23 cellular contexts compared by ENCODE assay signal in the genomic region with DNA sequence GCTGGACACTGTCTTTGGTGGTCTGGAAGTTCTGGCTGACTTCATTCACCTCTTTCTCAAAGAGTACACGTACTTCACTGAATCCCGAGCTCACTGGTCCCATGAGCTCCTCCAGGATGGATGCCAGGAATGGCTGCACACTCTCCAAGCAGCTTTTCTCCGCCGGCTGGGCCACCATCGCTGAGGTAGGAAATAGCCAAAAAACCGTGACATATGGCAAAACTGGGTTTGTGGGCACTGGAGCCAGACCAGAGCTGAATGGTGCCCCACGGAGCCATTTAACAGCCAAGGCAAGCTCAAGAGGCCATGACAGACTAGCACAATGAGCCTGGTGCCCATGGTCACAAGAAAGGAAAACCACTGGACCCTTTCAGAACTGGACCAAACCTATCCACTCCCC.
"Had no signal": no experiment of that assay in that cellular context is flagged by ENCODE, and none has a peak within 500 bp of the region (broad histone marks: within the 10 kb centered on the region; RNA-seq: fewer than 3 reads in every experiment).

No MANE protein-coding gene starts in this region.

- H3K4me3 Mint-ChIP-seq: T-cell had no signal

- H3K9ac ChIP-seq: SK-N-SH had no signal

- H3K27ac Mint-ChIP-seq: T-cell had no signal

- H3K4me2 ChIP-seq: SK-N-SH had no signal

- H3K4me3 ChIP-seq: SJSA1 had no signal

- H3K27me3 Mint-ChIP-seq: T-cell had no signal

- H3K27ac ChIP-seq: HL-60, SJSA1 had no signal

- H3K27me3 ChIP-seq: SJSA1 had no signal

- ATAC-seq: T-cell had no signal

- DNase-seq: Karpas-422, KG1, MV-4-11, NCI-H1048, NCI-H1105, NCI-H1417, NCI-H1436 treated with DMSO at 0.1 percent for 48 hours, NCI-H1694, NCI-H1930, NCI-H2081, NCI-H2107, NCI-H2227 treated with DMSO at 0.1 percent for 48 hours, NCI-H524, NCI-H526 treated with DMSO at 0.1 percent for 48 hours, NCI-H748 treated with DMSO at 0.1 percent for 48 hours, Right ventricle myocardium superior, RPMI8226, SIG-M5, SK-N-SH, SW 1271, T-cell had no signal
